1 cellular context compared by ENCODE assay signal in genomic region chr10:3875842-3876235, GRCh38.
TF ChIP-seq lines count a peak whose summit lies in the region.

No MANE protein-coding gene starts in this region.

TF ChIP-seq in GM23338, 12 proteins besides CTCF, POLR2A, EP300 and RAD21 (continued from another document):
- TF ChIP-seq, protein P1, sequence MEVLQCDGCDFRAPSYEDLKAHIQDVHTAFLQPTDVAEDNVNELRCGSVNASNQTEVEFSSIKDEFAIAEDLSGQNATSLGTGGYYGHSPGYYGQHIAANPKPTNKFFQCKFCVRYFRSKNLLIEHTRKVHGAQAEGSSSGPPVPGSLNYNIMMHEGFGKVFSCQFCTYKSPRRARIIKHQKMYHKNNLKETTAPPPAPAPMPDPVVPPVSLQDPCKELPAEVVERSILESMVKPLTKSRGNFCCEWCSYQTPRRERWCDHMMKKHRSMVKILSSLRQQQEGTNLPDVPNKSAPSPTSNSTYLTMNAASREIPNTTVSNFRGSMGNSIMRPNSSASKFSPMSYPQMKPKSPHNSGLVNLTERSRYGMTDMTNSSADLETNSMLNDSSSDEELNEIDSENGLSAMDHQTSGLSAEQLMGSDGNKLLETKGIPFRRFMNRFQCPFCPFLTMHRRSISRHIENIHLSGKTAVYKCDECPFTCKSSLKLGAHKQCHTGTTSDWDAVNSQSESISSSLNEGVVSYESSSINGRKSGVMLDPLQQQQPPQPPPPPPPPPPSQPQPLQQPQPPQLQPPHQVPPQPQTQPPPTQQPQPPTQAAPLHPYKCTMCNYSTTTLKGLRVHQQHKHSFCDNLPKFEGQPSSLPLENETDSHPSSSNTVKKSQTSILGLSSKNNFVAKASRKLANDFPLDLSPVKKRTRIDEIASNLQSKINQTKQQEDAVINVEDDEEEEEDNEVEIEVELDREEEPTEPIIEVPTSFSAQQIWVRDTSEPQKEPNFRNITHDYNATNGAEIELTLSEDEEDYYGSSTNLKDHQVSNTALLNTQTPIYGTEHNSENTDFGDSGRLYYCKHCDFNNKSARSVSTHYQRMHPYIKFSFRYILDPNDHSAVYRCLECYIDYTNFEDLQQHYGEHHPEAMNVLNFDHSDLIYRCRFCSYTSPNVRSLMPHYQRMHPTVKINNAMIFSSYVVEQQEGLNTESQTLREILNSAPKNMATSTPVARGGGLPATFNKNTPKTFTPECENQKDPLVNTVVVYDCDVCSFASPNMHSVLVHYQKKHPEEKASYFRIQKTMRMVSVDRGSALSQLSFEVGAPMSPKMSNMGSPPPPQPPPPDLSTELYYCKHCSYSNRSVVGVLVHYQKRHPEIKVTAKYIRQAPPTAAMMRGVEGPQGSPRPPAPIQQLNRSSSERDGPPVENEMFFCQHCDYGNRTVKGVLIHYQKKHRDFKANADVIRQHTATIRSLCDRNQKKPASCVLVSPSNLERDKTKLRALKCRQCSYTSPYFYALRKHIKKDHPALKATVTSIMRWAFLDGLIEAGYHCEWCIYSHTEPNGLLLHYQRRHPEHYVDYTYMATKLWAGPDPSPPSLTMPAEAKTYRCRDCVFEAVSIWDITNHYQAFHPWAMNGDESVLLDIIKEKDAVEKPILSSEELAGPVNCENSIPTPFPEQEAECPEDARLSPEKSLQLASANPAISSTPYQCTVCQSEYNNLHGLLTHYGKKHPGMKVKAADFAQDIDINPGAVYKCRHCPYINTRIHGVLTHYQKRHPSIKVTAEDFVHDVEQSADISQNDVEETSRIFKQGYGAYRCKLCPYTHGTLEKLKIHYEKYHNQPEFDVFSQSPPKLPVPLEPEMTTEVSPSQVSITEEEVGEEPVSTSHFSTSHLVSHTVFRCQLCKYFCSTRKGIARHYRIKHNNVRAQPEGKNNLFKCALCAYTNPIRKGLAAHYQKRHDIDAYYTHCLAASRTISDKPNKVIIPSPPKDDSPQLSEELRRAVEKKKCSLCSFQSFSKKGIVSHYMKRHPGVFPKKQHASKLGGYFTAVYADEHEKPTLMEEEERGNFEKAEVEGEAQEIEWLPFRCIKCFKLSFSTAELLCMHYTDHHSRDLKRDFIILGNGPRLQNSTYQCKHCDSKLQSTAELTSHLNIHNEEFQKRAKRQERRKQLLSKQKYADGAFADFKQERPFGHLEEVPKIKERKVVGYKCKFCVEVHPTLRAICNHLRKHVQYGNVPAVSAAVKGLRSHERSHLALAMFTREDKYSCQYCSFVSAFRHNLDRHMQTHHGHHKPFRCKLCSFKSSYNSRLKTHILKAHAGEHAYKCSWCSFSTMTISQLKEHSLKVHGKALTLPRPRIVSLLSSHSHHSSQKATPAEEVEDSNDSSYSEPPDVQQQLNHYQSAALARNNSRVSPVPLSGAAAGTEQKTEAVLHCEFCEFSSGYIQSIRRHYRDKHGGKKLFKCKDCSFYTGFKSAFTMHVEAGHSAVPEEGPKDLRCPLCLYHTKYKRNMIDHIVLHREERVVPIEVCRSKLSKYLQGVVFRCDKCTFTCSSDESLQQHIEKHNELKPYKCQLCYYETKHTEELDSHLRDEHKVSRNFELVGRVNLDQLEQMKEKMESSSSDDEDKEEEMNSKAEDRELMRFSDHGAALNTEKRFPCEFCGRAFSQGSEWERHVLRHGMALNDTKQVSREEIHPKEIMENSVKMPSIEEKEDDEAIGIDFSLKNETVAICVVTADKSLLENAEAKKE (CRISPR knock-in tag; IDR thresholded peaks at IDR 0.05) = no peak
- no peak for TF ChIP-seq ZNF331 (CRISPR knock-in tag; IDR thresholded peaks at IDR 0.05; ENCODE audit: low read depth)
- no peak for TF ChIP-seq EZH2 (IDR thresholded peaks at IDR 0.05; ENCODE audit: low read depth, unreplicated experiment)
- TF ChIP-seq EZH2phosphoT487 (IDR thresholded peaks at IDR 0.05; ENCODE audit: unreplicated experiment) = no peak
- no peak for TF ChIP-seq STAT1 (IDR thresholded peaks at IDR 0.05; ENCODE audit: unreplicated experiment)
- no peak for TF ChIP-seq POLR2AphosphoS5 (IDR thresholded peaks at IDR 0.05; ENCODE audit: low read depth)
- TF ChIP-seq NANOG (IDR thresholded peaks at IDR 0.05; ENCODE audit: borderline replicate concordance) = no peak
- TF ChIP-seq, protein P2, sequence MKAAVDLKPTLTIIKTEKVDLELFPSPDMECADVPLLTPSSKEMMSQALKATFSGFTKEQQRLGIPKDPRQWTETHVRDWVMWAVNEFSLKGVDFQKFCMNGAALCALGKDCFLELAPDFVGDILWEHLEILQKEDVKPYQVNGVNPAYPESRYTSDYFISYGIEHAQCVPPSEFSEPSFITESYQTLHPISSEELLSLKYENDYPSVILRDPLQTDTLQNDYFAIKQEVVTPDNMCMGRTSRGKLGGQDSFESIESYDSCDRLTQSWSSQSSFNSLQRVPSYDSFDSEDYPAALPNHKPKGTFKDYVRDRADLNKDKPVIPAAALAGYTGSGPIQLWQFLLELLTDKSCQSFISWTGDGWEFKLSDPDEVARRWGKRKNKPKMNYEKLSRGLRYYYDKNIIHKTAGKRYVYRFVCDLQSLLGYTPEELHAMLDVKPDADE (IDR thresholded peaks at IDR 0.05) = no peak
- TF ChIP-seq CREB1 (CRISPR knock-in tag; IDR thresholded peaks at IDR 0.05; ENCODE audit: low read depth) = no peak
- no peak for TF ChIP-seq ZNF114 (CRISPR knock-in tag; IDR thresholded peaks at IDR 0.05)
